Comparison of ENCODE assay signal across 16 cellular contexts in the genomic region with DNA sequence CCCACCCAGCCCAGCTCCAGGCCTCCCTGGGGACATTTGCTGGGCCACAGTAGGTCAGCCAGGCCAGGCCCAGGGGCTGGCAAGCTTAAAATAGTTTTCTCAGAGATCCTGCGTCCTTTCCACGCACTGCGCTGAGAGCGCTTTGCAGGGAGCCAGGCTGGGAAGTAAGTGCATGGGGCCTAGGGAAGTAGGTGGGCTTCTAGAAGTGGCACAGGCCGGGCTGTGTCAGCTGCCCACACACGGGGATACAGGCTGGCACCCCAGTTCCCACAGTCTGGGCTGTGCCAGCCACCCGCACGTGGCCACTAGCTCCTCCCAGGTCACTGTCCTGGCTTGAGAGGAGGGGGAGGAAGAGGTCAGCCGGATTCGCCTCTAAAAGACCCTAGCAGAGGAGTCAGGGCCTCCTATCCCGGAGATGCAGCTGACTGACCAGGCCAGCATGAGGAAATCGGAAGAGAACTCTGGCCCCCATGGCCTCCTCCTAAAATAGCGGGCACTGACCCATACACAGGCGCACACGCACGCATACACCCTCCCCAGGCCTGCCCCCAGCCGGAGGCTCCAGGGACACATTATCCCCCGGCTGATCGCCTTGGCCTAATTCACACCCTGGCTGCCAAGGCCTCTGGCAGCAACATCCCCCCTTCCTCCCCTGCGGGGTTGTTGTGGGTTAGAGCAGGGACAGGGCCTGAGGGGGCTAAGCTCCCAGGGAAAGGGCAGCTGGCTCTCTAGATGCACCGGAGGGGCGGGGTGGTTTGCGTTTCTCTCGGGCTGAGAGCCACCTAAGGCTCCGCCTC. TPM values are rescaled to one million over a fixed set of nuclear protein-coding genes. Genes with fewer than 3 reads are reported as not detected.
DNase-seq lines count a peak whose midpoint lies in the region; ATAC-seq and TF ChIP-seq lines count a peak whose summit lies in the region.
"Had no signal": no experiment of that assay in that cellular context is flagged by ENCODE, and none has a peak within 500 bp of the region (broad histone marks: within the 10 kb centered on the region; RNA-seq: fewer than 3 reads in every experiment).

No MANE protein-coding gene starts in this region.

- POLR2A ChIA-PET in activated CD4-positive, alpha-beta T cell treated with anti-CD3 and anti-CD28 coated beads for 36 hours (lab: Charles Lee), result no interaction called here

- H3K36me3 ChIP-seq in SJCRH30 (no peaks in the 10 kb centered on the region), testis (ENCODE audit: low read depth, missing control alignments) (no peaks in the 10 kb centered on the region)

- peaks cover 42% of the 10 kb centered on the region for H3K36me3 Mint-ChIP-seq in activated CD4-positive, alpha-beta T cell treated with anti-CD3 and anti-CD28 coated beads, Interleukin-2, amount 10 ng/mL, durations not matched to agents 24 days and 14 days (ENCODE audit: low read depth)
- peaks cover 13% of the 10 kb centered on the region for H3K36me3 Mint-ChIP-seq in activated CD4-positive, alpha-beta T cell treated with anti-CD3 and anti-CD28 coated beads for 36 hours (ENCODE audit: low read depth)
- peaks cover 6% of the 10 kb centered on the region for H3K36me3 Mint-ChIP-seq in effector memory CD8-positive, alpha-beta T cell (ENCODE audit: insufficient read depth)

- intact Hi-C loops in activated CD4-positive, alpha-beta T cell treated with anti-CD3 and anti-CD28 coated beads, Interleukin-2, amount 10 ng/mL, durations not matched to agents 24 days and 14 days (cut with micrococcal nuclease), result no loop called here
- intact Hi-C loops in activated CD4-positive, alpha-beta T cell treated with anti-CD3 and anti-CD28 coated beads for 36 hours (cut with DNase I, micrococcal nuclease), result loop anchor here in 1 of 2 experiments (10.0 kb wide), 1 partner anchor 343 kb away; a partner anchor contains a TSS
- intact Hi-C loops in testis (cut with DNase I; ENCODE audit: low total_unique reads), result no loop called here

- no peak for TF ChIP-seq CTCF in testis (IDR thresholded peaks at IDR 0.05)

- no peaks in the 10 kb centered on the region for H3K27me3 Mint-ChIP-seq in activated CD4-positive, alpha-beta T cell treated with anti-CD3 and anti-CD28 coated beads, Interleukin-2, amount 10 ng/mL, durations not matched to agents 24 days and 14 days
- no peaks in the 10 kb centered on the region for H3K27me3 Mint-ChIP-seq in activated CD4-positive, alpha-beta T cell treated with anti-CD3 and anti-CD28 coated beads for 36 hours
- no peaks in the 10 kb centered on the region for H3K27me3 Mint-ChIP-seq in effector memory CD8-positive, alpha-beta T cell

- H3K27ac Mint-ChIP-seq in activated CD4-positive, alpha-beta T cell treated with anti-CD3 and anti-CD28 coated beads, Interleukin-2, amount 10 ng/mL, durations not matched to agents 24 days and 14 days, result peak overlapping the region; percentile 20
- H3K27ac Mint-ChIP-seq in activated CD4-positive, alpha-beta T cell treated with anti-CD3 and anti-CD28 coated beads for 36 hours, result no peak overlapping the region
- no peak overlapping the region for H3K27ac Mint-ChIP-seq in effector memory CD8-positive, alpha-beta T cell

- H3K9me3 Mint-ChIP-seq in activated CD4-positive, alpha-beta T cell treated with anti-CD3 and anti-CD28 coated beads, Interleukin-2, amount 10 ng/mL, durations not matched to agents 24 days and 14 days, result no peaks in the 10 kb centered on the region
- H3K9me3 Mint-ChIP-seq in activated CD4-positive, alpha-beta T cell treated with anti-CD3 and anti-CD28 coated beads for 36 hours (ENCODE audit: low read depth), result no peaks in the 10 kb centered on the region
- no peaks in the 10 kb centered on the region for H3K9me3 Mint-ChIP-seq in effector memory CD8-positive, alpha-beta T cell

- no peak overlapping the region for H3K4me3 ChIP-seq in SJCRH30
- H3K4me3 ChIP-seq in testis, result no peak overlapping the region
- H3K4me3 ChIP-seq: MG63, SK-N-MC had no signal

- no peaks in the 10 kb centered on the region for H3K9me3 ChIP-seq in SJCRH30 (replicated peaks)
- H3K9me3 ChIP-seq in testis, result no peaks in the 10 kb centered on the region
- H3K9me3 ChIP-seq: MG63 had no signal

- DNase-seq in activated CD4-positive, alpha-beta T cell treated with anti-CD3 and anti-CD28 coated beads, Interleukin-2, amount 10 ng/mL, durations not matched to agents 24 days and 14 days, result no peak
- DNase-seq in activated CD4-positive, alpha-beta T cell treated with anti-CD3 and anti-CD28 coated beads for 36 hours, result no peak
- DNase-seq in SJCRH30, result peak; percentile 77 to 79
- DNase-seq in testis, result peak; percentile 82
- no peak for DNase-seq in SHP77 treated with DMSO at 0.1 percent for 48 hours (lab: John Stamatoyannopoulos, UW)
- DNase-seq in effector memory CD8-positive, alpha-beta T cell, result no peak
- DNase-seq: ACHN, activated gamma-delta T cell, DMS 273 treated with DMSO at 0.1 percent for 48 hours, erythroblast, MG63, NCI-H510A treated with DMSO at 0.1 percent for 48 hours had no signal

- peaks cover 58% of the 10 kb centered on the region for H3K4me1 Mint-ChIP-seq in activated CD4-positive, alpha-beta T cell treated with anti-CD3 and anti-CD28 coated beads, Interleukin-2, amount 10 ng/mL, durations not matched to agents 24 days and 14 days
- peaks cover 42% of the 10 kb centered on the region for H3K4me1 Mint-ChIP-seq in activated CD4-positive, alpha-beta T cell treated with anti-CD3 and anti-CD28 coated beads for 36 hours
- peaks cover 18 to 20% of the 10 kb centered on the region in 2 donors for H3K4me1 Mint-ChIP-seq in effector memory CD8-positive, alpha-beta T cell (ENCODE audit: low read depth in 2 of 2)

- no peak overlapping the region for H3K4me3 Mint-ChIP-seq in activated CD4-positive, alpha-beta T cell treated with anti-CD3 and anti-CD28 coated beads, Interleukin-2, amount 10 ng/mL, durations not matched to agents 24 days and 14 days
- no peak overlapping the region for H3K4me3 Mint-ChIP-seq in activated CD4-positive, alpha-beta T cell treated with anti-CD3 and anti-CD28 coated beads for 36 hours
- H3K4me3 Mint-ChIP-seq in effector memory CD8-positive, alpha-beta T cell, result no peak overlapping the region

- peaks cover 32% of the 10 kb centered on the region for H3K27me3 ChIP-seq in SJCRH30
- H3K27me3 ChIP-seq in layer of hippocampus (ENCODE audit: control insufficient read depth, insufficient read depth, low read length), result peaks cover 12% of the 10 kb centered on the region
- no peaks in the 10 kb centered on the region for H3K27me3 ChIP-seq in testis
- H3K27me3 ChIP-seq: MG63 had no signal

- CTCF ChIA-PET in activated CD4-positive, alpha-beta T cell treated with anti-CD3 and anti-CD28 coated beads for 36 hours (lab: Charles Lee), result interaction anchor here (0.6 kb wide), 1 partner anchor 47 kb away, joined by 3 read pairs; no protein-coding TSS in a partner anchor

- no peak for TF ChIP-seq POLR2A in testis (IDR thresholded peaks at IDR 0.05)

- WGBS in testis, 2 donors, result 63 to 81% methylated on average over 6 to 25 of the region's 25 CpGs

- no peak for ATAC-seq in activated CD4-positive, alpha-beta T cell treated with anti-CD3 and anti-CD28 coated beads for 36 hours
- no peak for ATAC-seq in effector memory CD8-positive, alpha-beta T cell (replicated peaks)
- ATAC-seq in HG02798 (IDR thresholded peaks at IDR 0.05; ENCODE audit: poor library complexity, unreplicated experiment), result no peak

- H3K27ac ChIP-seq in SJCRH30 (no peak overlapping the region), layer of hippocampus (ENCODE audit: low read depth, low read length) (peak overlapping the region; percentile 59), testis (peak overlapping the region; percentile 60 to 77)
- H3K27ac ChIP-seq: HL-60, SK-N-MC had no signal

- H3K4me1 ChIP-seq in SJCRH30 (peaks cover 21% of the 10 kb centered on the region), testis (peaks cover 26% of the 10 kb centered on the region)

RNA-seq across cellular contexts. Expression of a gene that starts 5.4 kb away (rescaled TPM):
- 57.8 and 67.3 TPM in 2 replicates for total RNA-seq in activated CD4-positive, alpha-beta T cell treated with anti-CD3 and anti-CD28 coated beads, Interleukin-2, amount 10 ng/mL, durations not matched to agents 24 days and 14 days
- 10 to 100 TPM; 40.5 to 43.4 TPM for total RNA-seq in activated CD4-positive, alpha-beta T cell treated with anti-CD3 and anti-CD28 coated beads for 36 hours
- total RNA-seq in SJCRH30 (2014; rRNA removed; shearing (Covaris generic)), result 3.9 and 5.8 TPM in 2 replicates
- total RNA-seq in testis, result 10 to 100 TPM in 1 of 2 donors, 1 to 10 TPM in 1; 9.8 to 14.2 TPM
- 4.2 TPM for polyA plus RNA-seq in testis (ENCODE audit: insufficient read depth, low read depth, low replicate concordance)

Comparison
In these comparisons a context has a peak if more than half of its experiments do, and no peak if none do; other contexts are left out.
1. DNase-seq: peak in SJCRH30 (2 of 2) and testis (single experiment); none in activated CD4-positive, alpha-beta T cell treated with anti-CD3 and anti-CD28 coated beads, Interleukin-2, amount 10 ng/mL, durations not matched to agents 24 days and 14 days (single experiment), activated CD4-positive, alpha-beta T cell treated with anti-CD3 and anti-CD28 coated beads for 36 hours (single experiment), SHP77 treated with DMSO at 0.1 percent for 48 hours (single experiment) and effector memory CD8-positive, alpha-beta T cell (0 of 3).